In genomic region chr14:24430682-24431568, GRCh38 we compare ENCODE assay signal across 8 cellular contexts. TPM values are rescaled to one million over a fixed set of nuclear protein-coding genes. Genes with fewer than 3 reads are reported as not detected.
DNase-seq lines count a peak whose midpoint lies in the region; ATAC-seq and TF ChIP-seq lines count a peak whose summit lies in the region.

No MANE protein-coding gene starts in this region.

- peak overlapping the region; percentile 94 to 96 (median 95) for H3K27ac ChIP-seq in sigmoid colon

- no peaks in the 10 kb centered on the region for H3K9me3 ChIP-seq in sigmoid colon

- H3K4me1 Mint-ChIP-seq in glutamatergic neuron (ENCODE audit: low read depth, unreplicated experiment): no peaks in the 10 kb centered on the region

- no peak for TF ChIP-seq POLR2A in sigmoid colon (IDR thresholded peaks at IDR 0.05)

- TF ChIP-seq EP300 in sigmoid colon (IDR thresholded peaks at IDR 0.05): no peak

- peaks cover 0 to 40% (median 34%) of the 10 kb centered on the region in 4 donors for H3K4me1 ChIP-seq in sigmoid colon

- peaks cover 2% of the 10 kb centered on the region for H3K27me3 Mint-ChIP-seq in glutamatergic neuron (ENCODE audit: unreplicated experiment)

- peak overlapping the region; percentile 17 for H3K27ac Mint-ChIP-seq in glutamatergic neuron (ENCODE audit: unreplicated experiment)

- DNase-seq in Right ventricle myocardium inferior (ENCODE audit: missing footprints) (no peak), cardiac septum (ENCODE audit: low spot score) (no peak), NAMALWA (ENCODE audit: low spot score) (peak; percentile 87), glutamatergic neuron (no peak), sigmoid colon (no peak), cerebellar nuclear complex (lab: John Stamatoyannopoulos, UW) (no peak), NCI-H2171 (lab: John Stamatoyannopoulos, UW) (no peak)
- DNase-seq in activated effector memory CD4-positive, alpha-beta T cell treated with Interleukin-2 at 50 U/mL for 16 hours: peak; percentile 46

- 12 to 18% methylated on average over 19 of the region's 19 CpGs for WGBS in sigmoid colon, 2 donors

- H3K4me3 Mint-ChIP-seq in glutamatergic neuron (ENCODE audit: unreplicated experiment): peak overlapping the region; percentile 80

- peak; percentile 28 for ATAC-seq in Right ventricle myocardium inferior

- H3K36me3 ChIP-seq in sigmoid colon: peaks cover 0 to 39% (median 14%) of the 10 kb centered on the region in 4 donors

- TF ChIP-seq CTCF in glutamatergic neuron (IDR thresholded peaks at IDR 0.05; ENCODE audit: partially characterized antibody, unreplicated experiment) (no peak), sigmoid colon (IDR thresholded peaks at IDR 0.05) (no peak)

- peak overlapping the region; percentile 73 to 87 (median 76) for H3K4me3 ChIP-seq in sigmoid colon

- H3K9me3 Mint-ChIP-seq in glutamatergic neuron (ENCODE audit: unreplicated experiment): no peaks in the 10 kb centered on the region

- H3K27me3 ChIP-seq in sigmoid colon: no peaks in the 10 kb centered on the region

- H3K36me3 Mint-ChIP-seq in glutamatergic neuron (ENCODE audit: unreplicated experiment): no peaks in the 10 kb centered on the region

- intact Hi-C loops in Right ventricle myocardium inferior (cut with DNase I) (loop anchor here (1.0 to 10.0 kb wide), 4 partner anchors 28 to 286 kb away; partner anchors contain the start of genes ADCY4, EMC9, PSME2 and RNF31), cardiac septum (cut with DNase I) (loop anchor here (1.0 to 5.0 kb wide), 2 partner anchors 65 to 189 kb away; partner anchors contain the start of gene TINF2), sigmoid colon (cut with DNase I) (loop anchor here (1.0 to 10.0 kb wide), 4 partner anchors 32 to 1586 kb away; partner anchors contain the start of genes EMC9, NYNRIN, PSME2 and RNF31)

RNA-seq across cellular contexts. Expression of gene KHNYN, which starts 1.2 kb away (rescaled TPM):
- total RNA-seq in Right ventricle myocardium inferior (23.3 TPM), cardiac septum (23.5 TPM), glutamatergic neuron (ENCODE audit: unreplicated experiment) (28.9 TPM), sigmoid colon (10 to 100 TPM; 44.6 to 60.8 (median 50.6) TPM)
- 10 to 100 TPM; 16.2 to 64.6 (median 36.1) TPM for polyA plus RNA-seq in sigmoid colon

RNA-seq across cellular contexts. Expression of gene CBLN3, which starts 1.5 kb away (rescaled TPM):
- 1.1 TPM for total RNA-seq in Right ventricle myocardium inferior
- total RNA-seq in cardiac septum: 1.2 TPM
- total RNA-seq in glutamatergic neuron (ENCODE audit: unreplicated experiment): 0.51 TPM
- 1 to 10 TPM; 1.4 to 8.9 (median 2.1) TPM for total RNA-seq in sigmoid colon
- 1 to 10 TPM in 2 of 3 donors, under 1 TPM in 1; 0.46 to 3.6 (median 1.2) TPM for polyA plus RNA-seq in sigmoid colon

RNA-seq across cellular contexts. Expression of gene SDR39U1, which starts 11.7 kb away (rescaled TPM):
- total RNA-seq in Right ventricle myocardium inferior (76.6 TPM), cardiac septum (58.5 TPM), glutamatergic neuron (ENCODE audit: unreplicated experiment) (70.4 TPM), sigmoid colon (10 to 100 TPM; 30.3 to 45.4 (median 33.9) TPM)
- polyA plus RNA-seq in sigmoid colon: 10 to 100 TPM; 35.4 to 57.3 (median 39.1) TPM

RNA-seq across cellular contexts. Expression of gene NYNRIN, which starts 32.1 kb away (rescaled TPM):
- total RNA-seq in Right ventricle myocardium inferior (9.5 TPM), cardiac septum (5.0 TPM), glutamatergic neuron (ENCODE audit: unreplicated experiment) (33.5 TPM), sigmoid colon (10 to 100 TPM in 1 of 4 donors, 1 to 10 TPM in 3; 6.8 to 17.4 (median 7.0) TPM)
- polyA plus RNA-seq in sigmoid colon: 1 to 10 TPM in 1 of 3 donors, under 1 TPM in 2; 0.60 to 6.5 (median 0.92) TPM

Comparison
In these comparisons a context has a peak if more than half of its experiments do, and no peak if none do; other contexts are left out.
1. DNase-seq: peak in NAMALWA (single experiment) and activated effector memory CD4-positive, alpha-beta T cell treated with Interleukin-2 at 50 U/mL for 16 hours (single experiment); none in Right ventricle myocardium inferior (single experiment), cardiac septum (single experiment), glutamatergic neuron (single experiment), sigmoid colon (single experiment), cerebellar nuclear complex (0 of 2) and NCI-H2171 (single experiment).